35 cellular contexts compared by ENCODE assay signal in genomic region chr2:39017314-39017713, GRCh38.
"Had no signal": no experiment of that assay in that cellular context is flagged by ENCODE, and none has a peak within 500 bp of the region (broad histone marks: within the 10 kb centered on the region; RNA-seq: fewer than 3 reads in every experiment).

No MANE protein-coding gene starts in this region.

- H3K9me3 ChIP-seq: body of pancreas, breast epithelium, Peyer's patch, SJSA1, SK-N-SH had no signal

- ATAC-seq: activated CD4-positive, alpha-beta T cell treated with anti-CD3 and anti-CD28 coated beads for 36 hours; activated CD4-positive, CD25-positive, alpha-beta regulatory T cell treated with anti-CD3 and anti-CD28 coated beads, Interleukin-2, amount 50 U/mL, for 24 hours; activated CD8-positive, alpha-beta memory T cell treated with anti-CD3 and anti-CD28 coated beads, Interleukin-2, amount 10 ng/mL, durations not matched to agents 7 days and 5 days; activated T-cell treated with anti-CD3 and anti-CD28 coated beads, Interleukin-2, amount 50 U/mL, for 72 hours; activated T-helper 17 cell treated with anti-CD3 and anti-CD28 coated beads, Interleukin-2, amount 50 U/mL, for 72 hours; body of pancreas; K562; PC-3; WTC11 had no signal

- H3K4me1 ChIP-seq: body of pancreas, breast epithelium, Peyer's patch, SJSA1 had no signal

- H3K4me3 ChIP-seq: body of pancreas, breast epithelium, K562, Peyer's patch, SJSA1 had no signal

- H3K27me3 ChIP-seq: body of pancreas, breast epithelium, Peyer's patch, SJSA1 had no signal

- H3K27ac ChIP-seq: body of pancreas, breast epithelium, Peyer's patch, SJSA1 had no signal

- DNase-seq: activated CD4-positive, alpha-beta memory T cell treated with anti-CD3 and anti-CD28 coated beads, Interleukin-2, amount 10 ng/mL, durations not matched to agents 7 days and 5 days; activated CD4-positive, alpha-beta T cell treated with anti-CD3 and anti-CD28 coated beads for 36 hours; activated CD8-positive, alpha-beta memory T cell treated with anti-CD3 and anti-CD28 coated beads for 24 hours; activated CD8-positive, alpha-beta memory T cell treated with anti-CD3 and anti-CD28 coated beads, Interleukin-2, amount 10 ng/mL, durations not matched to agents 7 days and 5 days; activated CD8-positive, alpha-beta memory T cell treated with anti-CD3 and anti-CD28 coated beads, Interleukin-2, amount 50 U/mL, for 48 hours; activated effector memory CD4-positive, alpha-beta T cell treated with anti-CD3 and anti-CD28 coated beads, Interleukin-2, amount 50 U/mL, for 16 hours; activated naive CD4-positive, alpha-beta T cell; activated naive CD4-positive, alpha-beta T cell treated with anti-CD3 and anti-CD28 coated beads, Interleukin-2, amount 50 U/mL, for 16 hours; activated naive CD8-positive, alpha-beta T cell treated with anti-CD3 and anti-CD28 coated beads for 36 hours; activated T-cell treated with anti-CD3 and anti-CD28 coated beads, Interleukin-2, amount 50 U/mL, for 72 hours; amniotic stem cell; body of pancreas; IMR-90; NCI-H1048; NCI-H1105 treated with DMSO at 0.1 percent for 48 hours; NCI-H1436; NCI-H1694; NCI-H1930; NCI-H2081 treated with DMSO at 0.1 percent for 48 hours; NCI-H226; NCI-H446 treated with DMSO at 0.1 percent for 48 hours; NCI-H524; NCI-H69; NCI-H82; PC-3; Peyer's patch; RPMI8226; SHP77 treated with DMSO at 0.1 percent for 48 hours; SK-N-SH had no signal
